Comparison of ENCODE assay signal across 22 cellular contexts in genomic region chr6:45614488-45615285, GRCh38.
DNase-seq lines count a peak whose midpoint lies in the region; ATAC-seq and TF ChIP-seq lines count a peak whose summit lies in the region.
"Had no signal": no experiment of that assay in that cellular context is flagged by ENCODE, and none has a peak within 500 bp of the region (broad histone marks: within the 10 kb centered on the region; RNA-seq: fewer than 3 reads in every experiment).

No MANE protein-coding gene starts in this region.

- no peaks in the 10 kb centered on the region for H3K9me3 Mint-ChIP-seq in activated T-cell treated with anti-CD3 and anti-CD28 coated beads, Interleukin-2, amount 50 U/mL, for 72 hours
- no peaks in the 10 kb centered on the region for H3K9me3 Mint-ChIP-seq in type B pancreatic cell
- H3K9me3 Mint-ChIP-seq: dendritic cell treated with granulocyte-macrophage colony-stimulating factor and Interleukin-4, amounts not matched to agents 40 ng/mL and 50 ng/mL, for 4 days; mesothelial cell of epicardium; natural killer cell treated with Interleukin-12 subunit alpha and Interleukin-12 subunit beta and Interleukin-15 and Interleukin-18, amount 100 ng/mL, for 72 hours had no signal

- H3K36me3 Mint-ChIP-seq in activated T-cell treated with anti-CD3 and anti-CD28 coated beads, Interleukin-2, amount 50 U/mL, for 72 hours (ENCODE audit: insufficient read depth in 2 of 2): peaks cover under 1 to 2% of the 10 kb centered on the region in 2 donors
- peaks cover 1% of the 10 kb centered on the region for H3K36me3 Mint-ChIP-seq in type B pancreatic cell
- H3K36me3 Mint-ChIP-seq: IgD-negative memory B cell; mesothelial cell of epicardium; natural killer cell treated with Interleukin-12 subunit alpha and Interleukin-12 subunit beta and Interleukin-15 and Interleukin-18, amount 100 ng/mL, for 72 hours had no signal

- H3K27me3 Mint-ChIP-seq in activated T-cell treated with anti-CD3 and anti-CD28 coated beads, Interleukin-2, amount 50 U/mL, for 72 hours (ENCODE audit: low read depth): no peaks in the 10 kb centered on the region
- H3K27me3 Mint-ChIP-seq in type B pancreatic cell: peaks cover 3% of the 10 kb centered on the region
- H3K27me3 Mint-ChIP-seq: activated CD4-positive, alpha-beta T cell treated with anti-CD3 and anti-CD28 coated beads for 36 hours; dendritic cell treated with granulocyte-macrophage colony-stimulating factor and Interleukin-4, amounts not matched to agents 40 ng/mL and 50 ng/mL, for 4 days; natural killer cell treated with Interleukin-12 subunit alpha and Interleukin-12 subunit beta and Interleukin-15 and Interleukin-18, amount 100 ng/mL, for 72 hours had no signal

- peaks cover 53% of the 10 kb centered on the region for H3K4me1 Mint-ChIP-seq in activated T-cell treated with anti-CD3 and anti-CD28 coated beads, Interleukin-2, amount 50 U/mL, for 72 hours (ENCODE audit: low read depth)
- peaks cover 19% of the 10 kb centered on the region for H3K4me1 Mint-ChIP-seq in type B pancreatic cell (ENCODE audit: unreplicated experiment)

- peak overlapping the region; percentile 62 for H3K27ac ChIP-seq in epithelial cell of prostate
- H3K27ac ChIP-seq: pancreas, testis had no signal

- peak; percentile 51 to 67 for ATAC-seq in activated T-cell treated with anti-CD3 and anti-CD28 coated beads, Interleukin-2, amount 50 U/mL, for 72 hours (replicated peaks in 1 of 2)
- ATAC-seq in GM18498 (IDR thresholded peaks at IDR 0.05; ENCODE audit: unreplicated experiment): no peak
- ATAC-seq: activated CD4-positive, alpha-beta T cell treated with anti-CD3 and anti-CD28 coated beads for 36 hours; natural killer cell treated with Interleukin-12 subunit alpha and Interleukin-12 subunit beta and Interleukin-15 and Interleukin-18, amount 100 ng/mL, for 72 hours had no signal

- peak overlapping the region in 1 of 2 donors; percentile 17 for H3K4me3 Mint-ChIP-seq in activated T-cell treated with anti-CD3 and anti-CD28 coated beads, Interleukin-2, amount 50 U/mL, for 72 hours
- H3K4me3 Mint-ChIP-seq in type B pancreatic cell: no peak overlapping the region
- H3K4me3 Mint-ChIP-seq: activated CD4-positive, alpha-beta T cell treated with anti-CD3 and anti-CD28 coated beads for 36 hours; dendritic cell treated with granulocyte-macrophage colony-stimulating factor and Interleukin-4, amounts not matched to agents 40 ng/mL and 50 ng/mL, for 4 days; IgD-negative memory B cell; natural killer cell treated with Interleukin-12 subunit alpha and Interleukin-12 subunit beta and Interleukin-15 and Interleukin-18, amount 100 ng/mL, for 72 hours had no signal

- no peak overlapping the region for H3K27ac Mint-ChIP-seq in activated T-cell treated with anti-CD3 and anti-CD28 coated beads, Interleukin-2, amount 50 U/mL, for 72 hours
- H3K27ac Mint-ChIP-seq in type B pancreatic cell: peak overlapping the region; percentile 10
- H3K27ac Mint-ChIP-seq: activated CD4-positive, alpha-beta T cell treated with anti-CD3 and anti-CD28 coated beads for 36 hours; dendritic cell treated with granulocyte-macrophage colony-stimulating factor and Interleukin-4, amounts not matched to agents 40 ng/mL and 50 ng/mL, for 4 days; IgD-negative memory B cell; natural killer cell treated with Interleukin-12 subunit alpha and Interleukin-12 subunit beta and Interleukin-15 and Interleukin-18, amount 100 ng/mL, for 72 hours had no signal

- TF ChIP-seq CTCF in type B pancreatic cell (conservative IDR thresholded peaks at IDR 0.05): no peak

- DNase-seq in activated T-cell treated with anti-CD3 and anti-CD28 coated beads, Interleukin-2, amount 50 U/mL, for 72 hours: no peak
- no peak for DNase-seq in activated T-cell treated with anti-CD3 and anti-CD28 coated beads, Interleukin-2, amount 50 U/mL, for 48 hours
- DNase-seq in RPMI8226 (peak; percentile 26), epithelial cell of prostate (ENCODE audit: low read depth, low spot score) (peak; percentile 75), type B pancreatic cell (ENCODE audit: extremely low spot score, unreplicated experiment) (no peak), DMS79 (lab: John Stamatoyannopoulos, UW) (no peak), NCI-H2029 treated with DMSO at 0.1 percent for 48 hours (lab: John Stamatoyannopoulos, UW) (no peak)
- DNase-seq: activated CD4-positive, alpha-beta T cell treated with anti-CD3 and anti-CD28 coated beads for 36 hours; activated gamma-delta T cell; GDM1; NCI-H1092 treated with DMSO at 0.1 percent for 48 hours; NCI-H2081 treated with DMSO at 0.1 percent for 48 hours; NCI-H510A treated with DMSO at 0.1 percent for 48 hours; NK-92 treated with Interleukin-12 subunit alpha and Interleukin-12 subunit beta, amount 100 ng/mL, for 24 hours; pancreas; SW 1271; testis had no signal

Comparison
In these comparisons a context has a peak if more than half of its experiments do, and no peak if none do; other contexts are left out.
1. DNase-seq: peak in RPMI8226 (single experiment) and epithelial cell of prostate (single experiment); none in activated T-cell treated with anti-CD3 and anti-CD28 coated beads, Interleukin-2, amount 50 U/mL, for 72 hours (0 of 2), activated T-cell treated with anti-CD3 and anti-CD28 coated beads, Interleukin-2, amount 50 U/mL, for 48 hours (0 of 2), type B pancreatic cell (single experiment), DMS79 (single experiment) and NCI-H2029 treated with DMSO at 0.1 percent for 48 hours (single experiment).